ENCODE assay signal across 28 cellular contexts in the genomic region with DNA sequence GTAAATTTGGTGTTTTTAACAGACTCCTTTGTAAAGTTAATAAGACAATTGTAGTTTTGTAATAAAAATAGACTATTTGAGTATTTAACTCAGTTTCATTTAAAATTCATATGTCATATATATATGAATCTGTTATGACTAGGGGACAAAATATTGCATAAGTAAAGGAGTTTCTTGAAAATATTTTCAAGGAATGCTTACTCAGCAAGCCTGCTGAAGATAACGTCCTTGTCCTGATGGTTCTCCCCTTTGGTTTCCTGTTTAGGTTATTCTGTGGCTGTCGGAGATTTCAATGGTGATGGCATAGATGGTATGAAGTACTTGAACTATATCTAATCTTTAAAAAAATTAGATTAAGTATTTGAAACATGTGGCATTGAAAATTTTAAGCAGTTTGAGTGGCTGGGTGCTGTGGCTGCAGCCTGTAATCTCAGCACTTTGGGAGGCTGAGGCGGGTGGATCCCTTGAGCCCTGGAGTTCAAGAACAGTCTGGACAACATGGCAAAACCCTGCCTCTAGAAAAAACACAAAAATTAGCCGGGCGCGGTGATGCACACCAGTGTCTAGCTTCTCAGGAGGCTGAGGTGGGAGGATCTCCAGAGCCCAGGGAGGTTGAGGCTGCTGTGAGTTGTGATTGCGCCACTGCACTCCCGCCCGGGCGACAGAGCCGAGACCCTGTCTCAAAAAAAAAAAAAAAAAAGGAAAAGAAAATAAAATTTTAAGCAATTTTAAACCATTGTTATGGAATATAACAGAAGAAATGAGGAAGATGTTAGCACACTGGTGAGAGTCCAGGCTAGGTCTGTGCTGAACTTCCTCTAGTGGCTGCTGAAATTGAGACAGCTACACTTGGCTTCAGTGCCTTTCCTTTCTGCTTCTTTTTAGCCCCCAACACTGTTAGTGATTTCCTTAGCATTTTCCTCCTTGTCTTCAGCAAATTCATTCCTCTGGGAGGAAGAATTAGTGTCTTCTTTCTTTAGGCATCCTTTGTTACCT. TPM values are rescaled to one million over a fixed set of nuclear protein-coding genes. Genes with fewer than 3 reads are reported as not detected.
DNase-seq lines count a peak whose midpoint lies in the region; ATAC-seq and TF ChIP-seq lines count a peak whose summit lies in the region.
"Had no signal": no experiment of that assay in that cellular context is flagged by ENCODE, and none has a peak within 500 bp of the region (broad histone marks: within the 10 kb centered on the region; RNA-seq: fewer than 3 reads in every experiment).

No MANE protein-coding gene starts in this region.

- TF ChIP-seq CTCF in left ventricle myocardium inferior (IDR thresholded peaks at IDR 0.05; ENCODE audit: borderline replicate concordance) (no peak), endothelial cell (IDR thresholded peaks at IDR 0.05; ENCODE audit: unreplicated experiment) (no peak), type B pancreatic cell (conservative IDR thresholded peaks at IDR 0.05) (no peak)

- H3K9me3 Mint-ChIP-seq in endothelial cell (ENCODE audit: unreplicated experiment) (no peaks in the 10 kb centered on the region), type B pancreatic cell (no peaks in the 10 kb centered on the region)
- H3K9me3 Mint-ChIP-seq in stimulated activated memory B cell treated with anti-CD40 and anti-IgM and Interleukin-4, amounts not matched to agents 10 μg/mL and 1 μg/mL and 100 μg/mL, for 72 hours: no peaks in the 10 kb centered on the region
- H3K9me3 Mint-ChIP-seq: activated CD4-positive, alpha-beta T cell treated with anti-CD3 and anti-CD28 coated beads, Interleukin-2, amount 10 ng/mL, durations not matched to agents 7 days and 5 days; CD8-positive, alpha-beta memory T cell; natural killer cell had no signal

- peaks cover 64% of the 10 kb centered on the region for H3K36me3 ChIP-seq in left ventricle myocardium inferior

- DNase-seq in right cardiac atrium: peak in 1 of 3 donors; percentile 61
- no peak for DNase-seq in left ventricle myocardium inferior
- DNase-seq in T-helper 17 cell: no peak
- no peak for DNase-seq in endothelial cell (ENCODE audit: low spot score)
- DNase-seq in NCI-H510A (lab: John Stamatoyannopoulos, UW): no peak
- no peak for DNase-seq in retina
- DNase-seq in type B pancreatic cell (ENCODE audit: extremely low spot score, unreplicated experiment): no peak
- DNase-seq: activated CD4-positive, alpha-beta T cell treated with anti-CD3 and anti-CD28 coated beads, Interleukin-2, amount 10 ng/mL, durations not matched to agents 7 days and 5 days; activated CD8-positive, alpha-beta memory T cell treated with anti-CD3 and anti-CD28 coated beads, Interleukin-2, amount 50 U/mL, for 4 hours; amygdala; CD8-positive, alpha-beta memory T cell; central memory CD4-positive, alpha-beta T cell; effector CD8-positive, alpha-beta T cell; gastrocnemius medialis; GOT3; kidney glomerular epithelial cell; mesenchymal stem cell; natural killer cell; NCI-H1105; NCI-H2081 treated with DMSO at 0.1 percent for 48 hours; RPMI8226; stimulated activated CD4-positive, alpha-beta T cell treated with anti-CD3 and anti-CD28 coated beads, Interleukin-2, amount 100 ng/mL, for 24 hours; stimulated activated naive CD4-positive, alpha-beta T cell; tibial artery had no signal

- ATAC-seq in right cardiac atrium (peak; percentile 40 to 48), T-helper 17 cell (no peak)
- peak; percentile 61 for ATAC-seq in stimulated activated memory B cell treated with anti-CD40 and anti-IgM and Interleukin-4, amounts not matched to agents 10 μg/mL and 1 μg/mL and 100 μg/mL, for 72 hours
- ATAC-seq: esophagus mucosa, gastrocnemius medialis, natural killer cell had no signal

- no peak overlapping the region for H3K4me3 Mint-ChIP-seq in T-helper 17 cell
- H3K4me3 Mint-ChIP-seq in endothelial cell (ENCODE audit: unreplicated experiment): no peak overlapping the region
- no peak overlapping the region for H3K4me3 Mint-ChIP-seq in stimulated activated memory B cell treated with anti-CD40 and anti-IgM and Interleukin-4, amounts not matched to agents 10 μg/mL and 1 μg/mL and 100 μg/mL, for 72 hours
- H3K4me3 Mint-ChIP-seq in type B pancreatic cell: no peak overlapping the region
- H3K4me3 Mint-ChIP-seq: activated CD4-positive, alpha-beta T cell treated with anti-CD3 and anti-CD28 coated beads, Interleukin-2, amount 10 ng/mL, durations not matched to agents 7 days and 5 days; CD8-positive, alpha-beta memory T cell; natural killer cell had no signal

- no peak overlapping the region for H3K4me3 ChIP-seq in right cardiac atrium (ENCODE audit: low read length)
- H3K4me3 ChIP-seq in left ventricle myocardium inferior: no peak overlapping the region
- H3K4me3 ChIP-seq: gastrocnemius medialis, tibial artery had no signal

- H3K27me3 Mint-ChIP-seq in T-helper 17 cell (no peaks in the 10 kb centered on the region), endothelial cell (ENCODE audit: unreplicated experiment) (peaks cover 2% of the 10 kb centered on the region), type B pancreatic cell (no peaks in the 10 kb centered on the region)
- H3K27me3 Mint-ChIP-seq in stimulated activated memory B cell treated with anti-CD40 and anti-IgM and Interleukin-4, amounts not matched to agents 10 μg/mL and 1 μg/mL and 100 μg/mL, for 72 hours: no peaks in the 10 kb centered on the region
- H3K27me3 Mint-ChIP-seq: activated CD4-positive, alpha-beta T cell treated with anti-CD3 and anti-CD28 coated beads, Interleukin-2, amount 10 ng/mL, durations not matched to agents 7 days and 5 days; CD8-positive, alpha-beta memory T cell had no signal

- peak overlapping the region; percentile 41 for H3K27ac Mint-ChIP-seq in T-helper 17 cell
- peak overlapping the region; percentile 82 for H3K27ac Mint-ChIP-seq in endothelial cell (ENCODE audit: unreplicated experiment)
- no peak overlapping the region for H3K27ac Mint-ChIP-seq in stimulated activated memory B cell treated with anti-CD40 and anti-IgM and Interleukin-4, amounts not matched to agents 10 μg/mL and 1 μg/mL and 100 μg/mL, for 72 hours
- no peak overlapping the region for H3K27ac Mint-ChIP-seq in type B pancreatic cell
- H3K27ac Mint-ChIP-seq: activated CD4-positive, alpha-beta T cell treated with anti-CD3 and anti-CD28 coated beads, Interleukin-2, amount 10 ng/mL, durations not matched to agents 7 days and 5 days; natural killer cell had no signal

- H3K4me1 ChIP-seq in right cardiac atrium (ENCODE audit: control insufficient read depth, insufficient read depth, low read length) (no peaks in the 10 kb centered on the region), left ventricle myocardium inferior (no peaks in the 10 kb centered on the region)
- H3K4me1 ChIP-seq: gastrocnemius medialis, tibial artery had no signal

- H3K27me3 ChIP-seq in right cardiac atrium (ENCODE audit: control insufficient read depth, insufficient read depth): no peaks in the 10 kb centered on the region
- no peaks in the 10 kb centered on the region for H3K27me3 ChIP-seq in left ventricle myocardium inferior (ENCODE audit: low read depth)
- H3K27me3 ChIP-seq: gastrocnemius medialis, tibial artery had no signal

- H3K4me1 Mint-ChIP-seq in T-helper 17 cell (peaks cover 10% of the 10 kb centered on the region), endothelial cell (ENCODE audit: unreplicated experiment) (peaks cover 34% of the 10 kb centered on the region), type B pancreatic cell (ENCODE audit: unreplicated experiment) (no peaks in the 10 kb centered on the region)
- H3K4me1 Mint-ChIP-seq in stimulated activated memory B cell treated with anti-CD40 and anti-IgM and Interleukin-4, amounts not matched to agents 10 μg/mL and 1 μg/mL and 100 μg/mL, for 72 hours: peaks cover 5% of the 10 kb centered on the region
- H3K4me1 Mint-ChIP-seq: natural killer cell had no signal

- 84% methylated on average over 11 of the region's 11 CpGs for WGBS in right cardiac atrium

- intact Hi-C loops in right cardiac atrium (cut with DNase I): no loop called here
- intact Hi-C loops in left ventricle myocardium inferior (cut with micrococcal nuclease): no loop called here

- H3K27ac ChIP-seq in right cardiac atrium (ENCODE audit: low read length) (no peak overlapping the region), left ventricle myocardium inferior (replicated peaks) (no peak overlapping the region)
- H3K27ac ChIP-seq: gastrocnemius medialis, KMS-11, parathyroid adenoma, tibial artery had no signal

- H3K36me3 Mint-ChIP-seq in T-helper 17 cell (ENCODE audit: low read depth) (peaks cover 6% of the 10 kb centered on the region), endothelial cell (ENCODE audit: low read depth, unreplicated experiment) (no peaks in the 10 kb centered on the region), type B pancreatic cell (peaks cover 16% of the 10 kb centered on the region)
- no peaks in the 10 kb centered on the region for H3K36me3 Mint-ChIP-seq in stimulated activated memory B cell treated with anti-CD40 and anti-IgM and Interleukin-4, amounts not matched to agents 10 μg/mL and 1 μg/mL and 100 μg/mL, for 72 hours
- H3K36me3 Mint-ChIP-seq: natural killer cell had no signal

- no peaks in the 10 kb centered on the region for H3K9me3 ChIP-seq in right cardiac atrium (ENCODE audit: control insufficient read depth, low read length)
- H3K9me3 ChIP-seq in left ventricle myocardium inferior (replicated peaks): no peaks in the 10 kb centered on the region
- no peaks in the 10 kb centered on the region for H3K9me3 ChIP-seq in T-helper 17 cell (ENCODE audit: control insufficient read depth, low read length, poor library complexity, severe bottlenecking)
- H3K9me3 ChIP-seq: gastrocnemius medialis, tibial artery had no signal

RNA-seq across cellular contexts. Expression of gene ITGAV, which starts 47.2 kb away (rescaled TPM):
- total RNA-seq in right cardiac atrium (100 to 1,000 TPM in 3 of 4 donors, 10 to 100 TPM in 1; 98.6 to 135 (median 123) TPM), left ventricle myocardium inferior (178 TPM), T-helper 17 cell (1 to 10 TPM; 4.7 to 9.3 TPM), endothelial cell (ENCODE audit: unreplicated experiment) (154 TPM), type B pancreatic cell (ENCODE audit: low replicate concordance) (45.2 and 65.6 TPM in 2 replicates)
- 37.3 TPM for polyA plus RNA-seq in right cardiac atrium

RNA-seq across cellular contexts. Expression of gene FAM171B, which starts 56.8 kb away (rescaled TPM):
- total RNA-seq in right cardiac atrium: 1 to 10 TPM; 2.3 to 4.4 (median 4.1) TPM
- polyA plus RNA-seq in right cardiac atrium: 0.70 TPM
- total RNA-seq in left ventricle myocardium inferior: 2.5 TPM
- under 1 TPM; 0.17 to 0.81 TPM for total RNA-seq in T-helper 17 cell
- 21.5 TPM for total RNA-seq in endothelial cell (ENCODE audit: unreplicated experiment)
- total RNA-seq in type B pancreatic cell (ENCODE audit: low replicate concordance): 7.4 and 21.2 TPM in 2 replicates

Comparison
In these comparisons a context has a peak if more than half of its experiments do, and no peak if none do; other contexts are left out.
1. H3K27ac Mint-ChIP-seq: peak in T-helper 17 cell (single experiment) and endothelial cell (single experiment); none in stimulated activated memory B cell treated with anti-CD40 and anti-IgM and Interleukin-4, amounts not matched to agents 10 μg/mL and 1 μg/mL and 100 μg/mL, for 72 hours (single experiment) and type B pancreatic cell (single experiment).